20 cellular contexts compared by ENCODE assay signal in the genomic region with DNA sequence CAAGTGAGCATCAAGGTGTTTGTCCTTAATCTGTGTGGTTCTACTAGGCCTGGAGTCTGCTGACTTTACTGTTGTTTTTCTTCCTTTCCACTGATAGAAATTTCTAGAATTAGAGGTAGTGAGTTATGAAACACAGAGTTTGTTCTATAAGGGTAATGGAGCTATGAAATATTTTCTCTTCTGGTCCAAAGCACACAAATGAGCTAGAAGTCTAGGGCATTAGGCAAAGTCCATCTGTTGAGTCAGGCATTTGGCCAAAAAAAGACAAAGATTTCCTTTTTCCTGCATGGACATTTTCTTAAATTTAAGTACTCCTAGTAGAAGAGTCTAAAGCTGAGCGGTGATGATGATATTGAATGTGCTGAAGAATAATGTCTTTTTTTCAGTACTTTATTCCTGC.
A peak's percentile ranks its signal among the peaks of the same experiment; 100 is the strongest.
DNase-seq lines count a peak whose midpoint lies in the region; ATAC-seq, FAIRE-seq and TF ChIP-seq lines count a peak whose summit lies in the region.
"Had no signal": no experiment of that assay in that cellular context is flagged by ENCODE, and none has a peak within 500 bp of the region (broad histone marks: within the 10 kb centered on the region; RNA-seq: fewer than 3 reads in every experiment).

No MANE protein-coding gene starts in this region.

- DNase-seq in NCI-H446 (lab: John Stamatoyannopoulos, UW) (peak; percentile 77 to 82), NCI-H69 (lab: John Stamatoyannopoulos, UW) (peak; percentile 56), H1 (ENCODE audit: low read depth in 1 of 2, low spot score in 2 of 2) (no peak), right lobe of liver (no peak), SJCRH30 (no peak)
- no peak for DNase-seq in activated effector memory CD4-positive, alpha-beta T cell treated with Interleukin-2 at 50 U/mL for 16 hours
- DNase-seq: ACHN; BE2C; CD4-positive, CD25-positive, alpha-beta regulatory T cell; CD8-positive, alpha-beta memory T cell; COR-L47; DMS153; DMS79; GF-D8; H7; HFFc6 had no signal

- TF ChIP-seq CTCF in H1 (IDR thresholded peaks at IDR 0.05; ENCODE audit: control extremely low read depth in 1 of 3, insufficient read depth in 1 of 3, low read depth in 1 of 3, low read length in 3 of 3) (no peak), right lobe of liver (IDR thresholded peaks at IDR 0.05) (no peak)

- TF ChIP-seq POLR2A in H1 (IDR thresholded peaks at IDR 0.05; ENCODE audit: control extremely low read depth in 1 of 2, low read depth in 2 of 2, low read length in 2 of 2) (no peak), right lobe of liver (IDR thresholded peaks at IDR 0.05) (no peak)

- CTCF ChIA-PET in H1 (lab: Charles Lee; ENCODE audit: partially characterized antibody): interaction anchor here (0.9 to 1.2 kb wide), 2 partner anchors 24 to 104 kb away, joined by 4 read pairs; no protein-coding TSS in a partner anchor

- no peak overlapping the region for H3K18ac ChIP-seq in H1 (ENCODE audit: extremely low read depth, low read length)

- no peak overlapping the region for H4K91ac ChIP-seq in H1 (replicated peaks; ENCODE audit: insufficient read length, low read length)

- no peak for TF ChIP-seq RAD21 in H1 (IDR thresholded peaks at IDR 0.05 in 1 of 2, conservative IDR thresholded peaks at IDR 0.05 in 1 of 2; ENCODE audit: low read depth in 2 of 2, low read length in 2 of 2)

- H2BK5ac ChIP-seq in H1 (ENCODE audit: low read depth, low read length): no peak overlapping the region

- no peaks in the 10 kb centered on the region for H3K79me1 ChIP-seq in H1 (ENCODE audit: low read depth, low read length)

- H3K23ac ChIP-seq in H1 (ENCODE audit: insufficient read length): no peak overlapping the region

- no peak overlapping the region for H3K4ac ChIP-seq in H1 (replicated peaks; ENCODE audit: insufficient read length, low read depth, low read length)

- H2BK120ac ChIP-seq in H1 (replicated peaks; ENCODE audit: low read depth, low read length): no peak overlapping the region

- H3K4me1 ChIP-seq in H1 (replicated peaks in 1 of 4; ENCODE audit: control insufficient read depth in 3 of 4, insufficient read depth in 4 of 4, low read length in 3 of 4): peaks cover 0 to 3% (median 2%) of the 10 kb centered on the region in 4 experiments; a peak in 2 of 7 replicates
- H3K4me1 ChIP-seq in right lobe of liver: no peaks in the 10 kb centered on the region
- peaks cover 14% of the 10 kb centered on the region for H3K4me1 ChIP-seq in SJCRH30
- H3K4me1 ChIP-seq: BE2C had no signal

- H3K79me2 ChIP-seq in H1 (ENCODE audit: control insufficient read depth in 1 of 2, insufficient read depth in 2 of 2, low read length in 2 of 2): no peaks in the 10 kb centered on the region

- FAIRE-seq in H1 (lab: Jason Lieb, UNC): no peak
- FAIRE-seq: A204.1 had no signal

- no peak overlapping the region for H3K4me2 ChIP-seq in H1 (ENCODE audit: insufficient read depth in 1 of 2, low read depth in 2 of 2, low read length in 2 of 2)
- H3K4me2 ChIP-seq: GM23338 had no signal

- H4K8ac ChIP-seq in H1 (ENCODE audit: extremely low read depth, insufficient read depth, low read length): no peak overlapping the region

- 100% methylated on average over 1 of the region's 1 CpG; no CpG with 5 or more reads in 1 of the 2 experiments for WGBS in H1 (ENCODE audit: extremely low coverage in 1 of 2, insufficient coverage in 1 of 2, insufficient read length in 1 of 2, insufficient replicate concordance in 2 of 2, low coverage in 1 of 2, low lambda C conversion rate in 2 of 2, missing lambda C conversion rate in 1 of 2), 2 experiments
- 83% methylated on average over 1 of the region's 1 CpG for WGBS in right lobe of liver (ENCODE audit: insufficient coverage, low coverage, low lambda C conversion rate, missing lambda C conversion rate)

- H2AFZ ChIP-seq in H1 (ENCODE audit: low read length): no peak overlapping the region
- H2AFZ ChIP-seq: GM23338 had no signal

- H3K9ac ChIP-seq in H1 (replicated peaks in 1 of 4; ENCODE audit: extremely low read depth in 1 of 4, low read depth in 3 of 4, low read length in 3 of 4): no peak overlapping the region

- H4K20me1 ChIP-seq in H1 (replicated peaks in 1 of 2; ENCODE audit: control insufficient read depth in 1 of 2, insufficient read depth in 2 of 2, low read length in 2 of 2): no peaks in the 10 kb centered on the region

- no peak overlapping the region for H2BK12ac ChIP-seq in H1 (ENCODE audit: low read depth, low read length)

- H3K36me3 ChIP-seq in H1 (ENCODE audit: control insufficient read depth in 2 of 4, insufficient read depth in 4 of 4, low read length in 3 of 4): no peaks in the 10 kb centered on the region; a peak in 1 of 8 replicates
- no peaks in the 10 kb centered on the region for H3K36me3 ChIP-seq in right lobe of liver
- H3K36me3 ChIP-seq in SJCRH30: peaks cover 2% of the 10 kb centered on the region; the same call in 1 of the 2 replicates
- H3K36me3 ChIP-seq: BE2C had no signal

- no peak overlapping the region for H2BK20ac ChIP-seq in H1 (ENCODE audit: low read length)

- H3K56ac ChIP-seq in H1 (replicated peaks; ENCODE audit: insufficient read length, low read depth, low read length): peak overlapping the region; percentile 28

- H3K23me2 ChIP-seq in H1 (ENCODE audit: low read depth, low read length): no peaks in the 10 kb centered on the region

- no peak overlapping the region for H2AK5ac ChIP-seq in H1 (ENCODE audit: low read depth, low read length)

- no peak overlapping the region for H4K5ac ChIP-seq in H1 (ENCODE audit: insufficient read length, low read depth, low read length)

- no peaks in the 10 kb centered on the region for H3K27me3 ChIP-seq in H1 (replicated peaks in 1 of 4; ENCODE audit: control insufficient read depth in 3 of 4, extremely low read depth in 1 of 4, insufficient read depth in 3 of 4, low read length in 3 of 4)
- H3K27me3 ChIP-seq in right lobe of liver: no peaks in the 10 kb centered on the region
- H3K27me3 ChIP-seq in SJCRH30: no peaks in the 10 kb centered on the region
- H3K27me3 ChIP-seq: BE2C had no signal

- intact Hi-C loops in right lobe of liver (cut with DNase I): no loop called here

- H3K4me3 ChIP-seq in H1 (ENCODE audit: extremely low read depth in 1 of 4, insufficient read depth in 2 of 4, low read depth in 3 of 4, low read length in 4 of 4): no peak overlapping the region
- H3K4me3 ChIP-seq in right lobe of liver: no peak overlapping the region
- H3K4me3 ChIP-seq in SJCRH30: no peak overlapping the region
- H3K4me3 ChIP-seq: GM23338 had no signal

- ATAC-seq in right lobe of liver (peak in 3 of 4 donors; percentile 30 to 85 (median 58)), HG02571 (IDR thresholded peaks at IDR 0.05; ENCODE audit: unreplicated experiment) (no peak)
- ATAC-seq: GM23338, HCT116 had no signal

- H3K14ac ChIP-seq in H1 (ENCODE audit: insufficient read length): no peak overlapping the region

- no peak for TF ChIP-seq EP300 in H1 (IDR thresholded peaks at IDR 0.05; ENCODE audit: borderline replicate concordance in 1 of 2, low read depth in 2 of 2, low read length in 2 of 2)

- H3K27ac ChIP-seq in H1 (ENCODE audit: low read depth, low read length): no peak overlapping the region
- no peak overlapping the region for H3K27ac ChIP-seq in right lobe of liver
- H3K27ac ChIP-seq in SJCRH30: no peak overlapping the region

- H3K9me3 ChIP-seq in H1 (ENCODE audit: insufficient read depth in 2 of 2, low read depth in 1 of 2, low read length in 1 of 2): no peaks in the 10 kb centered on the region
- H3K9me3 ChIP-seq in right lobe of liver: no peaks in the 10 kb centered on the region
- H3K9me3 ChIP-seq in SJCRH30 (replicated peaks): no peaks in the 10 kb centered on the region; the same call in 1 of the 2 replicates
- H3K9me3 ChIP-seq: BE2C had no signal

- H2BK15ac ChIP-seq in H1 (ENCODE audit: low read length): no peak overlapping the region

- POLR2A ChIA-PET in H1 (lab: Charles Lee; ENCODE audit: partially characterized antibody): no interaction called here

TF ChIP-seq in H1, 55 proteins besides CTCF, POLR2A, EP300 and RAD21:
- TF ChIP-seq ASH2L (IDR thresholded peaks at IDR 0.05; ENCODE audit: low read length) (no peak), ZNF274 (IDR thresholded peaks at IDR 0.05; ENCODE audit: borderline replicate concordance, extremely low read depth, low read length) (no peak), SAP30 (IDR thresholded peaks at IDR 0.05; ENCODE audit: insufficient read depth, insufficient replicate concordance, low read length) (no peak), NANOG (IDR thresholded peaks at IDR 0.05; ENCODE audit: insufficient read depth, low read depth, low read length, poor library complexity, severe bottlenecking) (no peak), GTF2F1 (IDR thresholded peaks at IDR 0.05; ENCODE audit: borderline replicate concordance, low read depth, low read length) (no peak), HDAC2 (IDR thresholded peaks at IDR 0.05; ENCODE audit: borderline replicate concordance in 1 of 2, low read depth in 2 of 2, low read length in 2 of 2) (no peak), BCL11A (IDR thresholded peaks at IDR 0.05; ENCODE audit: low read depth in 2 of 2, low read length in 2 of 2) (no peak)
- TF ChIP-seq, protein P1, sequence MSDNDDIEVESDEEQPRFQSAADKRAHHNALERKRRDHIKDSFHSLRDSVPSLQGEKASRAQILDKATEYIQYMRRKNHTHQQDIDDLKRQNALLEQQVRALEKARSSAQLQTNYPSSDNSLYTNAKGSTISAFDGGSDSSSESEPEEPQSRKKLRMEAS (IDR thresholded peaks at IDR 0.05): no peak

Comparison
In these comparisons a context has a peak if more than half of its experiments do, and no peak if none do; other contexts are left out.
1. DNase-seq: peak in NCI-H446 (2 of 2) and NCI-H69 (single experiment); none in H1 (0 of 2), right lobe of liver (0 of 3), activated effector memory CD4-positive, alpha-beta T cell treated with Interleukin-2 at 50 U/mL for 16 hours (single experiment) and SJCRH30 (0 of 2).